13 cellular contexts compared by ENCODE assay signal in genomic region chr7:42097756-42098155, GRCh38.
DNase-seq lines count a peak whose midpoint lies in the region; TF ChIP-seq lines count a peak whose summit lies in the region.
"Had no signal": no experiment of that assay in that cellular context is flagged by ENCODE, and none has a peak within 500 bp of the region (broad histone marks: within the 10 kb centered on the region; RNA-seq: fewer than 3 reads in every experiment).

No MANE protein-coding gene starts in this region.

- no peak overlapping the region for H3K4me3 ChIP-seq in NB4 (ENCODE audit: low read depth, low read length)
- no peak overlapping the region for H3K4me3 ChIP-seq in CD8-positive, alpha-beta memory T cell (ENCODE audit: low read length)
- H3K4me3 ChIP-seq: HAP-1 had no signal

- DNase-seq in Daoy (ENCODE audit: low read depth) = peak; percentile 91
- peak; percentile 89 for DNase-seq in NB4 (ENCODE audit: low read depth)
- DNase-seq in dedifferentiated amniotic fluid mesenchymal stem cell (ENCODE audit: extremely low spot score) = peak; percentile 43
- DNase-seq in non-pigmented ciliary epithelial cell (ENCODE audit: low read depth) = peak; percentile 83
- DNase-seq in globus pallidus (ENCODE audit: low spot score) = no peak
- DNase-seq in activated gamma-delta T cell treated with Interleukin-2 at 50 U/mL for 16 hours = no peak
- DNase-seq in CD8-positive, alpha-beta memory T cell = no peak
- no peak for DNase-seq in iPS-NIHi7 (ENCODE audit: extremely low spot score)
- DNase-seq: GF-D8; stimulated activated CD4-positive, alpha-beta T cell treated with anti-CD3 and anti-CD28 coated beads, Interleukin-4, amount 100 ng/mL, for 24 hours had no signal

- no peaks in the 10 kb centered on the region for H3K9me3 ChIP-seq in CD8-positive, alpha-beta memory T cell (ENCODE audit: low read length)
- H3K9me3 ChIP-seq: HAP-1 had no signal

- TF ChIP-seq CTCF in NB4 (IDR thresholded peaks at IDR 0.05; ENCODE audit: low read depth, low read length) = peak; percentile 33

- no peak overlapping the region for H3K4me3 Mint-ChIP-seq in CD8-positive, alpha-beta memory T cell
- H3K4me3 Mint-ChIP-seq: activated naive CD4-positive, alpha-beta T cell treated with anti-CD3 and anti-CD28 coated beads, Interleukin-2, amount 50 U/mL, for 24 hours; T-helper 1 cell treated with Interleukin-12 subunit alpha and Interleukin-12 subunit beta and Interleukin-4 antibody, amounts not matched to agents 30 μg/mL and 1 μg/mL, for 36 hours had no signal

- H3K27me3 Mint-ChIP-seq in CD8-positive, alpha-beta memory T cell = peaks cover 0 to 1% of the 10 kb centered on the region in 2 donors
- H3K27me3 Mint-ChIP-seq: activated naive CD4-positive, alpha-beta T cell treated with anti-CD3 and anti-CD28 coated beads, Interleukin-2, amount 50 U/mL, for 24 hours had no signal

- no peak overlapping the region for H3K27ac ChIP-seq in CD8-positive, alpha-beta memory T cell (ENCODE audit: low read depth, low read length)

- CTCF ChIA-PET in CD8-positive, alpha-beta memory T cell (lab: Charles Lee) = no interaction called here

- peaks cover 0 to 3% (median 0%) of the 10 kb centered on the region in 5 donors for H3K9me3 Mint-ChIP-seq in CD8-positive, alpha-beta memory T cell
- H3K9me3 Mint-ChIP-seq: activated naive CD4-positive, alpha-beta T cell treated with anti-CD3 and anti-CD28 coated beads, Interleukin-2, amount 50 U/mL, for 24 hours; T-helper 1 cell treated with Interleukin-12 subunit alpha and Interleukin-12 subunit beta and Interleukin-4 antibody, amounts not matched to agents 30 μg/mL and 1 μg/mL, for 36 hours had no signal

- H3K4me1 ChIP-seq in CD8-positive, alpha-beta memory T cell (ENCODE audit: insufficient read depth, low read length) = no peaks in the 10 kb centered on the region

- no peaks in the 10 kb centered on the region for H3K4me1 Mint-ChIP-seq in CD8-positive, alpha-beta memory T cell
- H3K4me1 Mint-ChIP-seq: activated naive CD4-positive, alpha-beta T cell treated with anti-CD3 and anti-CD28 coated beads, Interleukin-2, amount 50 U/mL, for 24 hours had no signal

- no peaks in the 10 kb centered on the region for H3K36me3 Mint-ChIP-seq in CD8-positive, alpha-beta memory T cell
- H3K36me3 Mint-ChIP-seq: activated naive CD4-positive, alpha-beta T cell treated with anti-CD3 and anti-CD28 coated beads, Interleukin-2, amount 50 U/mL, for 24 hours had no signal

- POLR2A ChIA-PET in CD8-positive, alpha-beta memory T cell (lab: Charles Lee) = no interaction called here

- no peaks in the 10 kb centered on the region for H3K36me3 ChIP-seq in CD8-positive, alpha-beta memory T cell (ENCODE audit: insufficient read depth, low read length)
- H3K36me3 ChIP-seq: HAP-1 had no signal

- no peak overlapping the region for H3K27ac Mint-ChIP-seq in CD8-positive, alpha-beta memory T cell
- H3K27ac Mint-ChIP-seq: activated naive CD4-positive, alpha-beta T cell treated with anti-CD3 and anti-CD28 coated beads, Interleukin-2, amount 50 U/mL, for 24 hours; T-helper 1 cell treated with Interleukin-12 subunit alpha and Interleukin-12 subunit beta and Interleukin-4 antibody, amounts not matched to agents 30 μg/mL and 1 μg/mL, for 36 hours had no signal

- no peaks in the 10 kb centered on the region for H3K27me3 ChIP-seq in CD8-positive, alpha-beta memory T cell (ENCODE audit: insufficient read depth, low read length, poor library complexity, severe bottlenecking)

- no peak for TF ChIP-seq POLR2A in NB4 (IDR thresholded peaks at IDR 0.05; ENCODE audit: extremely low read depth, insufficient read length)

Comparison
In these comparisons a context has a peak if more than half of its experiments do, and no peak if none do; other contexts are left out.
1. DNase-seq: peak in Daoy (single experiment), NB4 (single experiment), dedifferentiated amniotic fluid mesenchymal stem cell (single experiment) and non-pigmented ciliary epithelial cell (single experiment); none in globus pallidus (single experiment), activated gamma-delta T cell treated with Interleukin-2 at 50 U/mL for 16 hours (single experiment), CD8-positive, alpha-beta memory T cell (0 of 5) and iPS-NIHi7 (single experiment).